Comparison of ENCODE assay signal across 8 cellular contexts in the genomic region with DNA sequence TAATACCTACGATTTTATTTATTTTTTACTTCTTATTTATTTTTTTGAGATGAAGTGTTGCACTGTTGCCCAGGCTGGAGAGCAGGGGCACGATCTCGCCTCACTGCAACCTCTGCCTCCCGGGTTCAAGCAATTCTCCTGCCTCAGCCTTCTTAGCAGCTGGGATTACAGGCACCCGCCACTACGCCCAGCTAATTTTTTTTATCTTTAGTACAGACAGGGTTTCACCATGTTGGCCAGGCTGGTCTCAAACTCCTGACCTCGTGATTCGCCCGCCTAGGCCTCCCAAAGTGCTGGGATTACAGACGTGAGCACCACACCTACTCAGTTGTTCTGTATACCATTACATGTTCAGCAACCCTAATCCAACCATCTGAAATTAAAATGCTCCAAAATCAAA. TPM values are rescaled to one million over a fixed set of nuclear protein-coding genes. Genes with fewer than 3 reads are reported as not detected.
DNase-seq lines count a peak whose midpoint lies in the region; ATAC-seq, FAIRE-seq and TF ChIP-seq lines count a peak whose summit lies in the region.
"Not testable (repeated sequence)": the region's sequence is repeated elsewhere in the genome, so short reads cannot be mapped to it uniquely, and the experiment has no call there.

No MANE protein-coding gene starts in this region.

- not testable (repeated sequence) for ATAC-seq in CD8-positive, alpha-beta T cell; PC-3; naive thymus-derived CD8-positive, alpha-beta T cell; stimulated activated effector memory CD8-positive, alpha-beta T cell treated with anti-CD3 and anti-CD28 coated beads, Interleukin-12 subunit alpha, Interleukin-12 subunit beta, amount 100 ng/mL, for 72 hours

- H3F3A ChIP-seq in PC-3 (ENCODE audit: low read length, unreplicated experiment): not testable (repeated sequence)

- not testable (repeated sequence) for H3K27me3 ChIP-seq in CD8-positive, alpha-beta T cell (ENCODE audit: insufficient read depth, low read length); HUES48 (ENCODE audit: control insufficient read depth, insufficient read depth, low read length); PC-3 (ENCODE audit: low read length); astrocyte (ENCODE audit: insufficient read depth, low read length); fibroblast of lung (ENCODE audit: control insufficient read depth, insufficient read depth, low read length)

- not testable (repeated sequence) for H3K4me3 ChIP-seq in CD8-positive, alpha-beta T cell (ENCODE audit: low read depth, low read length)
- H3K4me3 ChIP-seq in HUES48 (ENCODE audit: low read depth, low read length) (peak overlapping the region; percentile 95), PC-3 (ENCODE audit: low read length) (peak overlapping the region; percentile 93), astrocyte (ENCODE audit: insufficient read depth, low read depth, low read length) (peak overlapping the region; percentile 96), fibroblast of lung (replicated peaks in 1 of 4; ENCODE audit: control extremely low read depth in 1 of 4, insufficient read depth in 1 of 4, low read depth in 3 of 4, low read length in 4 of 4) (peak overlapping the region in 1 of 4 experiments; percentile 93)

- CTCF ChIA-PET in CD8-positive, alpha-beta T cell (lab: Charles Lee): interaction anchor here (0.6 kb wide), 1 partner anchor 16 kb away, joined by 3 read pairs; no protein-coding TSS in a partner anchor
- CTCF ChIA-PET in PC-3 (lab: Charles Lee); activated CD4-positive, alpha-beta memory T cell treated with anti-CD3 and anti-CD28 coated beads, Interleukin-2, amount 10 ng/mL, durations not matched to agents 7 days and 5 days (lab: Charles Lee): not testable (repeated sequence)

- not testable (repeated sequence) for H3K27ac ChIP-seq in CD8-positive, alpha-beta T cell (ENCODE audit: low read depth, low read length); HUES48 (ENCODE audit: low read depth, low read length); PC-3 (ENCODE audit: low read length); astrocyte (ENCODE audit: low read depth, low read length); fibroblast of lung (ENCODE audit: insufficient read depth, low read length)

- POLR2A ChIA-PET in CD8-positive, alpha-beta T cell (lab: Charles Lee); PC-3 (lab: Charles Lee; ENCODE audit: unreplicated experiment); naive thymus-derived CD8-positive, alpha-beta T cell (lab: Charles Lee): not testable (repeated sequence)
- POLR2A ChIA-PET in activated CD4-positive, alpha-beta memory T cell treated with anti-CD3 and anti-CD28 coated beads, Interleukin-2, amount 10 ng/mL, durations not matched to agents 7 days and 5 days (lab: Charles Lee): interaction anchor here (2.6 kb wide), 1 partner anchor 153 kb away, joined by 9 read pairs; the partner anchor contains the start of gene MEMO1

- not testable (repeated sequence) for BruUV-seq in PC-3 (replicated peaks; lab: Mats Ljungman, UMichigan)

- H3K27me3 Mint-ChIP-seq in CD8-positive, alpha-beta T cell (ENCODE audit: low read depth); activated CD4-positive, alpha-beta memory T cell treated with anti-CD3 and anti-CD28 coated beads, Interleukin-2, amount 10 ng/mL, durations not matched to agents 7 days and 5 days; astrocyte (ENCODE audit: low read depth, unreplicated experiment); naive thymus-derived CD8-positive, alpha-beta T cell: not testable (repeated sequence)

- not testable (repeated sequence) for H3K36me3 ChIP-seq in CD8-positive, alpha-beta T cell (ENCODE audit: insufficient read depth, low read length); HUES48 (ENCODE audit: control insufficient read depth, insufficient read depth, low read length); PC-3 (ENCODE audit: low read depth, low read length); astrocyte (ENCODE audit: insufficient read depth, low read length); fibroblast of lung (ENCODE audit: control insufficient read depth, insufficient read depth, low read length)

- not testable (repeated sequence) for DNase-seq in CD8-positive, alpha-beta T cell; PC-3; activated CD4-positive, alpha-beta memory T cell treated with anti-CD3 and anti-CD28 coated beads, Interleukin-2, amount 10 ng/mL, durations not matched to agents 7 days and 5 days; astrocyte (ENCODE audit: low read depth); fibroblast of lung (ENCODE audit: low read depth in 2 of 2); naive thymus-derived CD8-positive, alpha-beta T cell
- peak in 1 of 2 donors; percentile 48 for DNase-seq in stimulated activated effector memory CD8-positive, alpha-beta T cell treated with anti-CD3 and anti-CD28 coated beads, Interleukin-12 subunit alpha, Interleukin-12 subunit beta, amount 100 ng/mL, for 72 hours (ENCODE audit: low spot score in 2 of 2)

- peak overlapping the region; percentile 85 for H3K4me2 ChIP-seq in PC-3 (ENCODE audit: low read length)
- H3K4me2 ChIP-seq in astrocyte (ENCODE audit: low read length): peak overlapping the region; percentile 86
- H3K4me2 ChIP-seq in fibroblast of lung (ENCODE audit: extremely low read depth, insufficient read depth, low read length): peak overlapping the region; percentile 60

- peaks cover 10% of the 10 kb centered on the region for H3K36me3 Mint-ChIP-seq in CD8-positive, alpha-beta T cell
- peaks cover 11% of the 10 kb centered on the region for H3K36me3 Mint-ChIP-seq in activated CD4-positive, alpha-beta memory T cell treated with anti-CD3 and anti-CD28 coated beads, Interleukin-2, amount 10 ng/mL, durations not matched to agents 7 days and 5 days (ENCODE audit: low read depth)
- not testable (repeated sequence) for H3K36me3 Mint-ChIP-seq in astrocyte (ENCODE audit: low read depth, unreplicated experiment); naive thymus-derived CD8-positive, alpha-beta T cell
- peaks cover 20% of the 10 kb centered on the region for H3K36me3 Mint-ChIP-seq in stimulated activated effector memory CD8-positive, alpha-beta T cell treated with anti-CD3 and anti-CD28 coated beads, Interleukin-12 subunit alpha, Interleukin-12 subunit beta, amount 100 ng/mL, for 72 hours

- not testable (repeated sequence) for H3K9me2 ChIP-seq in PC-3 (replicated peaks; ENCODE audit: low read length)

- intact Hi-C loops in CD8-positive, alpha-beta T cell (cut with DNase I, micrococcal nuclease): loop anchor here (2.0 to 10.0 kb wide), 4 partner anchors 101 to 1311 kb away; partner anchors contain the start of genes BIRC6 (in 1 of the 2), RASGRP3 (in 1 of the 2), SPAST (in 1 of the 2) and TTC27 (in 1 of the 2)
- intact Hi-C loops in PC-3 (cut with micrococcal nuclease): loop anchor here (2.0 kb wide), 1 partner anchor 101 kb away; the partner anchor contains the start of gene SPAST

- not testable (repeated sequence) for H3K9me3 Mint-ChIP-seq in CD8-positive, alpha-beta T cell; activated CD4-positive, alpha-beta memory T cell treated with anti-CD3 and anti-CD28 coated beads, Interleukin-2, amount 10 ng/mL, durations not matched to agents 7 days and 5 days; astrocyte (ENCODE audit: unreplicated experiment); naive thymus-derived CD8-positive, alpha-beta T cell; stimulated activated effector memory CD8-positive, alpha-beta T cell treated with anti-CD3 and anti-CD28 coated beads, Interleukin-12 subunit alpha, Interleukin-12 subunit beta, amount 100 ng/mL, for 72 hours

- not testable (repeated sequence) for FAIRE-seq in astrocyte (lab: Jason Lieb, UNC)

- H4K20me1 ChIP-seq in PC-3 (ENCODE audit: low read length); astrocyte (ENCODE audit: insufficient read depth, low read length); fibroblast of lung (ENCODE audit: control insufficient read depth, extremely low read depth, insufficient read depth, low read length): not testable (repeated sequence)

- H2AFZ ChIP-seq in PC-3 (ENCODE audit: low read length); astrocyte (ENCODE audit: low read depth, low read length); fibroblast of lung (ENCODE audit: low read length): not testable (repeated sequence)

- H3K79me2 ChIP-seq in PC-3 (ENCODE audit: low read length): peaks cover 44% of the 10 kb centered on the region
- H3K79me2 ChIP-seq in astrocyte (ENCODE audit: insufficient read depth, low read length): peaks cover 36% of the 10 kb centered on the region
- peaks cover 20% of the 10 kb centered on the region for H3K79me2 ChIP-seq in fibroblast of lung (ENCODE audit: control insufficient read depth, insufficient read depth, low read length)

- H3K9ac ChIP-seq in HUES48 (ENCODE audit: low read depth, low read length) (peak overlapping the region; percentile 79; the same call in 1 of the 2 replicates), PC-3 (ENCODE audit: low read length) (peak overlapping the region; percentile 95; the same call in 1 of the 2 replicates), astrocyte (ENCODE audit: low read length) (peak overlapping the region; percentile 91)
- not testable (repeated sequence) for H3K9ac ChIP-seq in fibroblast of lung (ENCODE audit: insufficient read depth, low read length)

- H3K4me1 ChIP-seq in CD8-positive, alpha-beta T cell (ENCODE audit: insufficient read depth, low read length): peaks cover 12% of the 10 kb centered on the region
- not testable (repeated sequence) for H3K4me1 ChIP-seq in HUES48 (ENCODE audit: control insufficient read depth, insufficient read depth, low read length); PC-3 (ENCODE audit: insufficient read depth, low read length); astrocyte (ENCODE audit: insufficient read depth, low read length); fibroblast of lung (ENCODE audit: control insufficient read depth, extremely low read depth, insufficient read depth, low read length)

- H3K27ac Mint-ChIP-seq in CD8-positive, alpha-beta T cell; activated CD4-positive, alpha-beta memory T cell treated with anti-CD3 and anti-CD28 coated beads, Interleukin-2, amount 10 ng/mL, durations not matched to agents 7 days and 5 days; astrocyte (ENCODE audit: unreplicated experiment): not testable (repeated sequence)
- peak overlapping the region in 1 of 10 donors; percentile 40 for H3K27ac Mint-ChIP-seq in naive thymus-derived CD8-positive, alpha-beta T cell
- peak overlapping the region; percentile 98 for H3K27ac Mint-ChIP-seq in stimulated activated effector memory CD8-positive, alpha-beta T cell treated with anti-CD3 and anti-CD28 coated beads, Interleukin-12 subunit alpha, Interleukin-12 subunit beta, amount 100 ng/mL, for 72 hours

- peak overlapping the region; percentile 99 for H3K4me3 Mint-ChIP-seq in CD8-positive, alpha-beta T cell
- peak overlapping the region; percentile 85 for H3K4me3 Mint-ChIP-seq in activated CD4-positive, alpha-beta memory T cell treated with anti-CD3 and anti-CD28 coated beads, Interleukin-2, amount 10 ng/mL, durations not matched to agents 7 days and 5 days
- H3K4me3 Mint-ChIP-seq in astrocyte (ENCODE audit: unreplicated experiment): peak overlapping the region; percentile 100
- H3K4me3 Mint-ChIP-seq in naive thymus-derived CD8-positive, alpha-beta T cell: peak overlapping the region; percentile 2 to 99 (median 94)
- H3K4me3 Mint-ChIP-seq in stimulated activated effector memory CD8-positive, alpha-beta T cell treated with anti-CD3 and anti-CD28 coated beads, Interleukin-12 subunit alpha, Interleukin-12 subunit beta, amount 100 ng/mL, for 72 hours: peak overlapping the region; percentile 96

- H3K4me1 Mint-ChIP-seq in CD8-positive, alpha-beta T cell (ENCODE audit: low read depth): peaks cover 35% of the 10 kb centered on the region
- peaks cover 36% of the 10 kb centered on the region for H3K4me1 Mint-ChIP-seq in activated CD4-positive, alpha-beta memory T cell treated with anti-CD3 and anti-CD28 coated beads, Interleukin-2, amount 10 ng/mL, durations not matched to agents 7 days and 5 days
- not testable (repeated sequence) for H3K4me1 Mint-ChIP-seq in astrocyte (ENCODE audit: low read depth, unreplicated experiment)
- peaks cover 14 to 35% (median 34%) of the 10 kb centered on the region in 4 donors for H3K4me1 Mint-ChIP-seq in naive thymus-derived CD8-positive, alpha-beta T cell
- peaks cover 29% of the 10 kb centered on the region for H3K4me1 Mint-ChIP-seq in stimulated activated effector memory CD8-positive, alpha-beta T cell treated with anti-CD3 and anti-CD28 coated beads, Interleukin-12 subunit alpha, Interleukin-12 subunit beta, amount 100 ng/mL, for 72 hours

- not testable (repeated sequence) for H3K9me3 ChIP-seq in CD8-positive, alpha-beta T cell (ENCODE audit: low read length); HUES48 (ENCODE audit: control insufficient read depth, insufficient read depth, low read length); PC-3 (ENCODE audit: low read length); astrocyte (ENCODE audit: insufficient read depth, low read depth, low read length); fibroblast of lung (ENCODE audit: control insufficient read depth, insufficient read depth, low read depth, low read length)

- not testable (repeated sequence) for TF ChIP-seq CTCF in CD8-positive, alpha-beta T cell (IDR thresholded peaks at IDR 0.05); PC-3 (conservative IDR thresholded peaks at IDR 0.05; ENCODE audit: low read depth, low read length); astrocyte (IDR thresholded peaks at IDR 0.05; ENCODE audit: insufficient read depth, low read depth, low read length); fibroblast of lung (conservative IDR thresholded peaks at IDR 0.05 in 1 of 2, IDR thresholded peaks at IDR 0.05 in 1 of 2; ENCODE audit: low read depth in 1 of 2, low read length in 2 of 2)

RNA-seq across cellular contexts. Expression of gene SLC30A6, which starts 1.4 kb away (rescaled TPM):
- 1 to 10 TPM; 3.9 to 4.5 TPM for total RNA-seq in CD8-positive, alpha-beta T cell
- total RNA-seq in PC-3 (2014; rRNA removed) (24.2 and 24.6 TPM in 2 replicates), astrocyte (29.6 and 30.4 TPM in 2 replicates), fibroblast of lung (20.5 and 23.6 TPM in 2 replicates)
- total RNA-seq in activated CD4-positive, alpha-beta memory T cell treated with anti-CD3 and anti-CD28 coated beads, Interleukin-2, amount 10 ng/mL, durations not matched to agents 7 days and 5 days: 10 to 100 TPM; 25.6 to 26.6 TPM
- polyA plus RNA-seq in fibroblast of lung: 21.8 and 23.1 TPM in 2 replicates
- polyA plus RNA-seq in fibroblast of lung (2012): 8.6 and 10.1 TPM in 2 replicates
- polyA minus RNA-seq in fibroblast of lung (ENCODE audit: low replicate concordance): 8.4 and 12.0 TPM in 2 replicates
- 10 to 100 TPM; 20.7 to 21.6 TPM for total RNA-seq in naive thymus-derived CD8-positive, alpha-beta T cell
- polyA plus RNA-seq in naive thymus-derived CD8-positive, alpha-beta T cell: 10 to 100 TPM in 1 of 3 donors, 1 to 10 TPM in 2; 8.9 to 10.3 (median 9.6) TPM
